In genomic region chr5:71586941-71587708, GRCh38 we compare ENCODE assay signal across 8 cellular contexts. TPM values are rescaled to one million over a fixed set of nuclear protein-coding genes. Genes with fewer than 3 reads are reported as not detected.
A peak's percentile ranks its signal among the peaks of the same experiment; 100 is the strongest.
DNase-seq lines count a peak whose midpoint lies in the region; ATAC-seq and TF ChIP-seq lines count a peak whose summit lies in the region.

TSS of gene MCCC2 (plus strand) at chr5:71587340. CDS start at chr5:71587426, 86 bp downstream.

- peak within 1 kb of the TSS; percentile 49 for H3K27ac ChIP-seq in OCI-LY7 (ENCODE audit: low read depth, low read length, poor library complexity, severe bottlenecking)

- H3K36me3 ChIP-seq in OCI-LY7 (ENCODE audit: insufficient read depth, low read length): no peaks in the 10 kb centered on the region

- H2AFZ ChIP-seq in OCI-LY7 (ENCODE audit: low read length): peak within 1 kb of the TSS; percentile 98

- H3K4me1 ChIP-seq in OCI-LY7 (ENCODE audit: insufficient read depth, low read length, poor library complexity, severe bottlenecking): peaks cover 19% of the 10 kb centered on the region

- CTCF ChIA-PET in OCI-LY7 (lab: Charles Lee; ENCODE audit: unreplicated experiment): interaction anchor here (0.9 to 1.5 kb wide), 3 partner anchors 13 to 128 kb away, joined by 3 read pairs; no protein-coding TSS in a partner anchor

- no peak for TF ChIP-seq CTCF in OCI-LY7 (conservative IDR thresholded peaks at IDR 0.05; ENCODE audit: low read length)

- no TSS peak for BruUV-seq in OCI-LY7 (replicated peaks; lab: Mats Ljungman, UMichigan)

- peak within 1 kb of the TSS; percentile 91 for H3K4me2 ChIP-seq in OCI-LY7 (ENCODE audit: low read length)

- no peaks in the 10 kb centered on the region for H4K20me1 ChIP-seq in OCI-LY7 (ENCODE audit: insufficient read depth, low read length)

- intact Hi-C loops in OCI-LY7 (cut with micrococcal nuclease; ENCODE audit: unreplicated experiment): no loop called here

- peak; percentile 99 for ATAC-seq in GM21528 (IDR thresholded peaks at IDR 0.05; ENCODE audit: low FRiP score, unreplicated experiment)

- H3K9me3 ChIP-seq in OCI-LY7 (ENCODE audit: low read length): no peaks in the 10 kb centered on the region

- H3K79me2 ChIP-seq in OCI-LY7 (ENCODE audit: insufficient read depth, low read depth, low read length): peaks cover 30% of the 10 kb centered on the region; the same call in 1 of the 2 replicates

- peak within 1 kb of the TSS; percentile 85 for H3K4me3 ChIP-seq in OCI-LY7 (ENCODE audit: low read depth, low read length, poor library complexity, severe bottlenecking)

- no peaks in the 10 kb centered on the region for H3K9me2 ChIP-seq in OCI-LY7 (ENCODE audit: insufficient read depth, low read length)

- peak; percentile 89 for DNase-seq in DMS 273 treated with DMSO at 0.1 percent for 48 hours (lab: John Stamatoyannopoulos, UW)
- DNase-seq in HuH-7.5 (ENCODE audit: low spot score): peak; percentile 77
- peak; percentile 98 for DNase-seq in OCI-LY7 (ENCODE audit: low spot score)
- DNase-seq in activated T-cell treated with anti-CD3 and anti-CD28 coated beads for 24 hours (ENCODE audit: low read depth): peak; percentile 93
- peak; percentile 92 for DNase-seq in epidermal melanocyte (ENCODE audit: insufficient read length, low spot score)
- peak; percentile 89 for DNase-seq in middle frontal gyrus (ENCODE audit: extremely low spot score, low spot score)
- peak; percentile 89 to 91 for DNase-seq in stimulated activated CD8-positive, alpha-beta memory T cell treated with anti-CD3 and anti-CD28 coated beads, Interleukin-2, amount 100 ng/mL, for 1 hour (ENCODE audit: low read depth in 2 of 2)

- POLR2A ChIA-PET in OCI-LY7 (lab: Charles Lee): interaction anchor here (0.5 to 1.5 kb wide), 5 partner anchors 13 to 245 kb away, joined by 3 to 7 read pairs (median 3); no protein-coding TSS in a partner anchor

RNA-seq across cellular contexts. Expression of gene MCCC2, which starts in this region (rescaled TPM):
- total RNA-seq in OCI-LY7 (2014; rRNA removed; shearing (Covaris generic)): 25.9 and 34.7 TPM in 2 replicates
- 61.2 TPM in 2 replicates for total RNA-seq in OCI-LY7 (2022)

Comparison
In these comparisons a context has a peak if more than half of its experiments do, and no peak if none do; other contexts are left out.
1. Peak in every context shown above with its lines: DNase-seq, ATAC-seq, H3K4me3 ChIP-seq and H3K27ac ChIP-seq.